Comparison of ENCODE assay signal across 14 cellular contexts in genomic region chr1:231395996-231396385, GRCh38. TPM values are rescaled to one million over a fixed set of nuclear protein-coding genes. Genes with fewer than 3 reads are reported as not detected.
DNase-seq lines count a peak whose midpoint lies in the region; ATAC-seq and TF ChIP-seq lines count a peak whose summit lies in the region.
"Had no signal": no experiment of that assay in that cellular context is flagged by ENCODE, and none has a peak within 500 bp of the region (broad histone marks: within the 10 kb centered on the region; RNA-seq: fewer than 3 reads in every experiment).

No MANE protein-coding gene starts in this region.

- no peak for ATAC-seq in activated naive CD8-positive, alpha-beta T cell treated with anti-CD3 and anti-CD28 coated beads, Interleukin-2, amount 50 U/mL, for 24 hours
- ATAC-seq: T-cell had no signal

- no peak for TF ChIP-seq CTCF in nephron progenitor cell (IDR thresholded peaks at IDR 0.05)
- no peak for TF ChIP-seq CTCF in tibial artery (IDR thresholded peaks at IDR 0.05)

- H3K4me3 Mint-ChIP-seq in activated naive CD8-positive, alpha-beta T cell treated with anti-CD3 and anti-CD28 coated beads for 36 hours, result no peak overlapping the region
- no peak overlapping the region for H3K4me3 Mint-ChIP-seq in activated naive CD8-positive, alpha-beta T cell treated with anti-CD3 and anti-CD28 coated beads, Interleukin-2, amount 50 U/mL, for 24 hours
- H3K4me3 Mint-ChIP-seq in nephron progenitor cell, result no peak overlapping the region
- H3K4me3 Mint-ChIP-seq: T-cell had no signal

- H3K4me3 ChIP-seq in tibial artery (no peak overlapping the region), H7 (ENCODE audit: insufficient read depth, low read depth, low read length) (no peak overlapping the region)
- H3K4me3 ChIP-seq: colonic mucosa, thyroid gland had no signal

- H3K9me3 Mint-ChIP-seq in activated naive CD8-positive, alpha-beta T cell treated with anti-CD3 and anti-CD28 coated beads for 36 hours, result no peaks in the 10 kb centered on the region
- no peaks in the 10 kb centered on the region for H3K9me3 Mint-ChIP-seq in activated naive CD8-positive, alpha-beta T cell treated with anti-CD3 and anti-CD28 coated beads, Interleukin-2, amount 50 U/mL, for 24 hours
- H3K9me3 Mint-ChIP-seq in nephron progenitor cell, result no peaks in the 10 kb centered on the region
- H3K9me3 Mint-ChIP-seq: T-cell had no signal

- H3K36me3 Mint-ChIP-seq in activated naive CD8-positive, alpha-beta T cell treated with anti-CD3 and anti-CD28 coated beads for 36 hours, result peaks cover 20% of the 10 kb centered on the region
- H3K36me3 Mint-ChIP-seq in activated naive CD8-positive, alpha-beta T cell treated with anti-CD3 and anti-CD28 coated beads, Interleukin-2, amount 50 U/mL, for 24 hours (ENCODE audit: low read depth), result peaks cover 4% of the 10 kb centered on the region
- peaks cover 48% of the 10 kb centered on the region for H3K36me3 Mint-ChIP-seq in nephron progenitor cell (ENCODE audit: low read depth)

- H3K9me3 ChIP-seq in tibial artery, result no peaks in the 10 kb centered on the region
- H3K9me3 ChIP-seq: colonic mucosa, thyroid gland had no signal

- H3K27me3 Mint-ChIP-seq in activated naive CD8-positive, alpha-beta T cell treated with anti-CD3 and anti-CD28 coated beads for 36 hours, result no peaks in the 10 kb centered on the region
- H3K27me3 Mint-ChIP-seq in activated naive CD8-positive, alpha-beta T cell treated with anti-CD3 and anti-CD28 coated beads, Interleukin-2, amount 50 U/mL, for 24 hours, result no peaks in the 10 kb centered on the region
- no peaks in the 10 kb centered on the region for H3K27me3 Mint-ChIP-seq in nephron progenitor cell (ENCODE audit: low read depth, poor library complexity)
- H3K27me3 Mint-ChIP-seq: T-cell had no signal

- peaks cover 40% of the 10 kb centered on the region for H3K4me1 Mint-ChIP-seq in activated naive CD8-positive, alpha-beta T cell treated with anti-CD3 and anti-CD28 coated beads for 36 hours
- H3K4me1 Mint-ChIP-seq in activated naive CD8-positive, alpha-beta T cell treated with anti-CD3 and anti-CD28 coated beads, Interleukin-2, amount 50 U/mL, for 24 hours, result peaks cover 41% of the 10 kb centered on the region
- H3K4me1 Mint-ChIP-seq in nephron progenitor cell, result peaks cover 22% of the 10 kb centered on the region

- DNase-seq in activated naive CD8-positive, alpha-beta T cell treated with anti-CD3 and anti-CD28 coated beads for 36 hours, result no peak
- DNase-seq in activated naive CD8-positive, alpha-beta T cell treated with anti-CD3 and anti-CD28 coated beads, Interleukin-2, amount 50 U/mL, for 24 hours, result no peak
- DNase-seq in epithelial cell of prostate (ENCODE audit: low read depth, low spot score) (no peak), nephron progenitor cell (no peak), tibial artery (no peak), NOMO-1 treated with DMSO at 0.1 percent for 48 hours (lab: John Stamatoyannopoulos, UW; ENCODE audit: unreplicated experiment) (no peak), H7 (no peak)
- DNase-seq in stimulated activated CD4-positive, alpha-beta T cell treated with anti-CD3 and anti-CD28 coated beads, Interleukin-2, amount 100 ng/mL, for 24 hours, result no peak
- DNase-seq: colonic mucosa, left colon, NCI-H1105 treated with DMSO at 0.1 percent for 48 hours, posterior cingulate gyrus, T-cell, thyroid gland had no signal

- H3K4me1 ChIP-seq in tibial artery, result peaks cover 0 to 59% (median 21%) of the 10 kb centered on the region in 4 donors

- H3K27ac ChIP-seq in epithelial cell of prostate (peak overlapping the region; percentile 82), tibial artery (peak overlapping the region; percentile 44 to 60)

- intact Hi-C loops in tibial artery (cut with DNase I; ENCODE audit: low total_unique reads), result no loop called here

- H3K27ac Mint-ChIP-seq in activated naive CD8-positive, alpha-beta T cell treated with anti-CD3 and anti-CD28 coated beads for 36 hours, result peak overlapping the region; percentile 22
- H3K27ac Mint-ChIP-seq in activated naive CD8-positive, alpha-beta T cell treated with anti-CD3 and anti-CD28 coated beads, Interleukin-2, amount 50 U/mL, for 24 hours, result no peak overlapping the region
- H3K27ac Mint-ChIP-seq in nephron progenitor cell, result peak overlapping the region; percentile 93
- H3K27ac Mint-ChIP-seq: T-cell had no signal

- H3K27me3 ChIP-seq in tibial artery, result no peaks in the 10 kb centered on the region
- no peaks in the 10 kb centered on the region for H3K27me3 ChIP-seq in H7 (ENCODE audit: control insufficient read depth, insufficient read depth, low read length)
- H3K27me3 ChIP-seq: colonic mucosa, thyroid gland had no signal

- H3K36me3 ChIP-seq in tibial artery (no peaks in the 10 kb centered on the region), H7 (replicated peaks; ENCODE audit: control insufficient read depth, insufficient read depth, low read length) (no peaks in the 10 kb centered on the region)
- H3K36me3 ChIP-seq: colonic mucosa, thyroid gland had no signal

RNA-seq across cellular contexts. Expression of gene EGLN1, which starts 26.1 kb away (rescaled TPM):
- total RNA-seq in activated naive CD8-positive, alpha-beta T cell treated with anti-CD3 and anti-CD28 coated beads for 36 hours, result 10 to 100 TPM; 36.3 to 37.8 TPM
- 11.6 and 19.3 TPM in 2 replicates for total RNA-seq in H7 (2014; rRNA removed; shearing (Covaris generic))

RNA-seq across cellular contexts. Expression of gene SPRTN, which starts 57.9 kb away (rescaled TPM):
- 10 to 100 TPM; 11.2 to 12.2 TPM for total RNA-seq in activated naive CD8-positive, alpha-beta T cell treated with anti-CD3 and anti-CD28 coated beads for 36 hours
- total RNA-seq in H7 (2014; rRNA removed; shearing (Covaris generic)), result 12.2 and 14.9 TPM in 2 replicates

RNA-seq across cellular contexts. Expression of gene EXOC8, which starts 58.3 kb away (rescaled TPM):
- total RNA-seq in activated naive CD8-positive, alpha-beta T cell treated with anti-CD3 and anti-CD28 coated beads for 36 hours, result 10 to 100 TPM; 12.6 to 13.0 TPM
- total RNA-seq in H7 (2014; rRNA removed; shearing (Covaris generic)), result 10.6 and 13.7 TPM in 2 replicates
